Comparison of ENCODE assay signal across 11 cellular contexts in the genomic region with DNA sequence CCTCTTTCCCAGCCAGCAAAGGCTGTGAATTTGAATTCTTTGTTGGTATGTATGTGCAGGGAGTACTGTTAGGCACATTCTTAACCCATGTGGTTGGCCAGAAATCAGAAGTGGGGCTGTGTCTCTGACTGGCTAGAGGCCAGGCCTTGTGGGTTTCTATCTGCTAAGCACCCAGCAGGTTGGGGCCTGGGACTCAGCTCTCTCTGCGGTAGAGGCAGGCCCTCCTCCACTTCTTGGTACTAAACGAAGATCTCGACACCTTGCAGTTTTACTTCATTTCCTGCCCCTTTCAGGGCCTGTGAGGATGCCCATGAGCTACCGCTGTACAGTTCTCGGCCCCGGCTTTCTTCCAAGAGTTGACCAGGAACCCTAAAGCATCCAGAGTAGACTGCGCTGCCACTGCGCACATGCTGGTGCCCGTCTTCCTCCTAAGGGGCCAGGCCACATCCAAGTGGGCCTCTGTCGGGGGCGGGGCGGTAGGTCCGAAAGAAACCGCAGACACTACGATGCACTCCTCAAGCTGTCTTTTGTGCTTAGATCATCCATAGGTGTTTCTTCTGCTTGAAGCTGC. TPM values are rescaled to one million over a fixed set of nuclear protein-coding genes. Genes with fewer than 3 reads are reported as not detected.
DNase-seq lines count a peak whose midpoint lies in the region; TF ChIP-seq lines count a peak whose summit lies in the region.
"Had no signal": no experiment of that assay in that cellular context is flagged by ENCODE, and none has a peak within 500 bp of the region (broad histone marks: within the 10 kb centered on the region; RNA-seq: fewer than 3 reads in every experiment).

No MANE protein-coding gene starts in this region.

- no peak overlapping the region for H2BK15ac ChIP-seq in mesenchymal stem cell (ENCODE audit: low read depth, poor library complexity, severe bottlenecking)

- WGBS in mesenchymal stem cell, result 94% methylated on average over 15 of the region's 15 CpGs

- peak overlapping the region in 1 of 2 experiments; percentile 16 for H3K18ac ChIP-seq in mesenchymal stem cell (ENCODE audit: low read depth in 1 of 2, low read length in 2 of 2)

- no peak overlapping the region for H3K23ac ChIP-seq in mesenchymal stem cell (ENCODE audit: low read length in 2 of 2)

- H3K79me1 ChIP-seq in mesenchymal stem cell (replicated peaks; ENCODE audit: low read length, poor library complexity, severe bottlenecking), result no peaks in the 10 kb centered on the region

- H3K36me3 ChIP-seq in mesenchymal stem cell (ENCODE audit: control insufficient read depth in 1 of 2, insufficient read depth in 2 of 2, low read depth in 1 of 2, low read length in 2 of 2), result peaks cover 42 to 46% of the 10 kb centered on the region in 2 experiments

- peaks cover 34% of the 10 kb centered on the region for H3K4me1 ChIP-seq in mesenchymal stem cell (ENCODE audit: control insufficient read depth, insufficient read depth, low read depth, low read length)

- H2AFZ ChIP-seq in mesenchymal stem cell (ENCODE audit: low read depth, low read length), result no peak overlapping the region

- no peak overlapping the region for H2AK5ac ChIP-seq in mesenchymal stem cell (ENCODE audit: low read length, severe bottlenecking)

- DNase-seq in AG09309 (ENCODE audit: low read depth), result peak; percentile 24
- peak; percentile 60 for DNase-seq in HT1080 (ENCODE audit: low read depth)
- peak; percentile 93 for DNase-seq in astrocyte of the hippocampus (ENCODE audit: low read depth, low spot score)
- DNase-seq in mesenchymal stem cell, result peak; percentile 36
- DNase-seq in NCI-H524 treated with DMSO at 0.1 percent for 48 hours (lab: John Stamatoyannopoulos, UW), result no peak
- DNase-seq in NCI-H2196 (lab: John Stamatoyannopoulos, UW; ENCODE audit: unreplicated experiment), result no peak
- DNase-seq in SIG-M5 (lab: John Stamatoyannopoulos, UW), result no peak
- DNase-seq in NCI-H1417 (lab: John Stamatoyannopoulos, UW), result no peak
- DNase-seq: CD8-positive, alpha-beta memory T cell; NCI-H187 treated with DMSO at 0.1 percent for 48 hours; SHP77 treated with DMSO at 0.1 percent for 48 hours had no signal

- no peak overlapping the region for H3K4me2 ChIP-seq in mesenchymal stem cell (ENCODE audit: low read length, poor library complexity, severe bottlenecking)

- no peak overlapping the region for H3K14ac ChIP-seq in mesenchymal stem cell (ENCODE audit: low read length in 2 of 2)

- H3K4me3 ChIP-seq in AG09309 (ENCODE audit: control insufficient read depth, low read depth, low read length) (no peak overlapping the region), mesenchymal stem cell (ENCODE audit: insufficient read depth in 1 of 2, low read depth in 1 of 2, low read length in 2 of 2) (no peak overlapping the region)

- H4K91ac ChIP-seq in mesenchymal stem cell (ENCODE audit: low read length), result no peak overlapping the region

- no peaks in the 10 kb centered on the region for H3K9me3 ChIP-seq in mesenchymal stem cell (ENCODE audit: control insufficient read depth, low read length)

- H3K27me3 ChIP-seq in mesenchymal stem cell (ENCODE audit: control insufficient read depth in 1 of 2, insufficient read depth in 1 of 2, low read length in 2 of 2), result no peaks in the 10 kb centered on the region

- TF ChIP-seq CTCF in AG09309 (IDR thresholded peaks at IDR 0.05; ENCODE audit: control insufficient read depth, insufficient read depth, low read depth, low read length, missing control alignments), result no peak

- no peak overlapping the region for H2BK12ac ChIP-seq in mesenchymal stem cell (ENCODE audit: low read length in 2 of 2)

- H3K27ac ChIP-seq in mesenchymal stem cell (ENCODE audit: low read length, poor library complexity, severe bottlenecking), result peak overlapping the region; percentile 39

- H3K4ac ChIP-seq in mesenchymal stem cell (ENCODE audit: low read depth in 1 of 2, low read length in 2 of 2), result no peak overlapping the region

- no peak overlapping the region for H2BK5ac ChIP-seq in mesenchymal stem cell (ENCODE audit: low read depth, low read length, poor library complexity, severe bottlenecking)

- no peak overlapping the region for H2BK120ac ChIP-seq in mesenchymal stem cell (ENCODE audit: low read depth, low read length)

- no peak overlapping the region for H3K9ac ChIP-seq in mesenchymal stem cell (ENCODE audit: low read length)

- H4K8ac ChIP-seq in mesenchymal stem cell (ENCODE audit: low read length), result no peak overlapping the region

RNA-seq across cellular contexts. Expression of a gene that starts 51.1 kb away (rescaled TPM):
- total RNA-seq in HT1080 (2014; rRNA removed; shearing (Covaris generic)), result 0.13 TPM in 1 of 2 replicates, not detected in the other
- polyA plus RNA-seq in HT1080 (2015; cell fraction: cytosol; rRNA removed), result 0.12 and 0.17 TPM in 2 replicates
- polyA plus RNA-seq in HT1080 (2015; cell fraction: nucleus; rRNA removed), result 0.44 and 0.69 TPM in 2 replicates
- 0.11 TPM for polyA plus RNA-seq in mesenchymal stem cell (2013, experiment 1 of 2)
- 0.04 TPM for polyA plus RNA-seq in mesenchymal stem cell (2013, experiment 2 of 2)
- total RNA-seq: CD8-positive, alpha-beta memory T cell had no signal
- polyA plus RNA-seq: CD8-positive, alpha-beta memory T cell had no signal

Comparison
In these comparisons a context has a peak if more than half of its experiments do, and no peak if none do; other contexts are left out.
1. DNase-seq: peak in AG09309 (single experiment), HT1080 (single experiment), astrocyte of the hippocampus (single experiment) and mesenchymal stem cell (single experiment); none in NCI-H524 treated with DMSO at 0.1 percent for 48 hours (single experiment), NCI-H2196 (single experiment), SIG-M5 (single experiment) and NCI-H1417 (0 of 3).